ENCODE assay signal across 10 cellular contexts in genomic region chr22:19173047-19174035, GRCh38. TPM values are rescaled to one million over a fixed set of nuclear protein-coding genes. Genes with fewer than 3 reads are reported as not detected.
A peak's percentile ranks its signal among the peaks of the same experiment; 100 is the strongest.
DNase-seq lines count a peak whose midpoint lies in the region; ATAC-seq, FAIRE-seq and TF ChIP-seq lines count a peak whose summit lies in the region.
"Had no signal": no experiment of that assay in that cellular context is flagged by ENCODE, and none has a peak within 500 bp of the region (broad histone marks: within the 10 kb centered on the region; RNA-seq: fewer than 3 reads in every experiment).

No MANE protein-coding gene starts in this region.

- H2AFZ ChIP-seq in OCI-LY7 (ENCODE audit: low read length): no peak overlapping the region

- peaks cover 15% of the 10 kb centered on the region for H3K27me3 ChIP-seq in rectal smooth muscle tissue (ENCODE audit: control insufficient read depth, insufficient read depth, low read length)

- no peak overlapping the region for H3K9ac ChIP-seq in rectal smooth muscle tissue (ENCODE audit: low read length)

- no TSS peak for BruUV-seq in OCI-LY7 (replicated peaks; lab: Mats Ljungman, UMichigan)

- H3K36me3 ChIP-seq in OCI-LY7 (ENCODE audit: insufficient read depth, low read length) (peaks cover 22% of the 10 kb centered on the region; the same call in 1 of the 2 replicates), rectal smooth muscle tissue (ENCODE audit: control insufficient read depth, insufficient read depth, low read length) (peaks cover 2% of the 10 kb centered on the region)

- 0 out of 2 replicates have a peak, but pooled peaks cover 5% of the 10 kb centered on the region for H4K20me1 ChIP-seq in OCI-LY7 (ENCODE audit: insufficient read depth, low read length)

- ATAC-seq in HG03565 (IDR thresholded peaks at IDR 0.05; ENCODE audit: unreplicated experiment) (no peak), HG02884 (IDR thresholded peaks at IDR 0.05; ENCODE audit: unreplicated experiment) (no peak)

- intact Hi-C loops in OCI-LY7 (cut with micrococcal nuclease; ENCODE audit: unreplicated experiment): no loop called here

- no peak for DNase-seq in GM12891 (ENCODE audit: insufficient read length, low spot score)
- peak; percentile 49 for DNase-seq in OCI-LY7 (ENCODE audit: low spot score)
- DNase-seq in epithelial cell of esophagus (ENCODE audit: low read depth): no peak
- DNase-seq in SK-N-DZ (ENCODE audit: low spot score): no peak

- TF ChIP-seq CTCF in OCI-LY7 (conservative IDR thresholded peaks at IDR 0.05; ENCODE audit: low read length) (no peak), epithelial cell of esophagus (IDR thresholded peaks at IDR 0.05; ENCODE audit: insufficient read depth, low read depth, low read length, missing control alignments) (no peak)

- POLR2A ChIA-PET in OCI-LY7 (lab: Charles Lee): interaction anchor here (0.8 to 1.5 kb wide), 7 partner anchors 9 to 310 kb away, joined by 3 to 6 read pairs (median 4); partner anchors contain the start of genes CDC45 and ESS2

- H3K27ac ChIP-seq in OCI-LY7 (ENCODE audit: low read depth, low read length, poor library complexity, severe bottlenecking) (peak overlapping the region; percentile 65), rectal smooth muscle tissue (ENCODE audit: low read depth, low read length) (no peak overlapping the region)

- peak; percentile 52 for TF ChIP-seq POLR2A in GM12891 (IDR thresholded peaks at IDR 0.05; ENCODE audit: low read depth, low read length)

- peak overlapping the region; percentile 96 for H3K4me2 ChIP-seq in OCI-LY7 (ENCODE audit: low read length)

- FAIRE-seq in GM12891 (lab: Jason Lieb, UNC): no peak
- FAIRE-seq: HTR-8/SVneo, TTC549 had no signal

- CTCF ChIA-PET in OCI-LY7 (lab: Charles Lee; ENCODE audit: unreplicated experiment): interaction anchor here (0.7 to 0.9 kb wide), 2 partner anchors 29 to 115 kb away, joined by 3 to 4 read pairs; partner anchors contain the start of gene ESS2

- peaks cover 48% of the 10 kb centered on the region for H3K79me2 ChIP-seq in OCI-LY7 (ENCODE audit: insufficient read depth, low read depth, low read length)

- no peaks in the 10 kb centered on the region for H3K9me2 ChIP-seq in OCI-LY7 (ENCODE audit: insufficient read depth, low read length)

- peaks cover 55% of the 10 kb centered on the region for H3K4me1 ChIP-seq in OCI-LY7 (ENCODE audit: insufficient read depth, low read length, poor library complexity, severe bottlenecking)
- H3K4me1 ChIP-seq in rectal smooth muscle tissue (ENCODE audit: control insufficient read depth, insufficient read depth, low read length): peaks cover 19% of the 10 kb centered on the region

- no peaks in the 10 kb centered on the region for H3K9me3 ChIP-seq in OCI-LY7 (ENCODE audit: low read length)

- peak overlapping the region; percentile 97 for H3K4me3 ChIP-seq in OCI-LY7 (ENCODE audit: low read depth, low read length, poor library complexity, severe bottlenecking)
- peak overlapping the region; percentile 93 for H3K4me3 ChIP-seq in epithelial cell of esophagus (ENCODE audit: low read length)
- H3K4me3 ChIP-seq in rectal smooth muscle tissue (ENCODE audit: low read length): peak overlapping the region; percentile 92

TF ChIP-seq in GM12891, 5 proteins besides CTCF, POLR2A, EP300 and RAD21:
- TF ChIP-seq PAX5 (IDR thresholded peaks at IDR 0.05; ENCODE audit: insufficient read depth, low read length, severe bottlenecking) (no peak), SPI1 (IDR thresholded peaks at IDR 0.05; ENCODE audit: low read depth, low read length) (no peak), POLR2AphosphoS5 (IDR thresholded peaks at IDR 0.05; ENCODE audit: low read depth, low read length) (no peak), TAF1 (IDR thresholded peaks at IDR 0.05; ENCODE audit: low read depth, low read length) (no peak), POU2F2 (IDR thresholded peaks at IDR 0.05; ENCODE audit: low read depth, low read length) (no peak)

RNA-seq across cellular contexts. Expression of gene SLC25A1, which starts 5.2 kb away (rescaled TPM):
- polyA plus RNA-seq in GM12891 (2012; ENCODE audit: low read depth, missing spikeins): 43.7 TPM
- total RNA-seq in OCI-LY7 (2014; rRNA removed; shearing (Covaris generic)): 52.4 and 59.5 TPM in 2 replicates
- total RNA-seq in OCI-LY7 (2022): 106 and 117 TPM in 2 replicates
- 122 and 132 TPM in 2 replicates for polyA plus RNA-seq in SK-N-DZ (2014; cell fraction: cytosol; rRNA removed)
- polyA plus RNA-seq in SK-N-DZ (2014; cell fraction: nucleus; rRNA removed): 128 and 158 TPM in 2 replicates

RNA-seq across cellular contexts. Expression of gene GSC2, which starts 23.2 kb away (rescaled TPM):
- not detected for polyA plus RNA-seq in GM12891 (2012; ENCODE audit: low read depth, missing spikeins)
- not detected in 2 replicates for total RNA-seq in OCI-LY7 (2014; rRNA removed; shearing (Covaris generic))
- not detected in 2 replicates for total RNA-seq in OCI-LY7 (2022)
- not detected in 2 replicates for polyA plus RNA-seq in SK-N-DZ (2014; cell fraction: cytosol; rRNA removed)
- not detected in 2 replicates for polyA plus RNA-seq in SK-N-DZ (2014; cell fraction: nucleus; rRNA removed)
- polyA plus RNA-seq: esophagus had no signal

RNA-seq across cellular contexts. Expression of gene ESS2, which starts 28.9 kb away (rescaled TPM):
- polyA plus RNA-seq in GM12891 (2012; ENCODE audit: low read depth, missing spikeins): 10.2 TPM
- 8.0 and 13.4 TPM in 2 replicates for total RNA-seq in OCI-LY7 (2014; rRNA removed; shearing (Covaris generic))
- total RNA-seq in OCI-LY7 (2022): 14.1 and 15.7 TPM in 2 replicates
- 23.4 and 31.1 TPM in 2 replicates for polyA plus RNA-seq in SK-N-DZ (2014; cell fraction: cytosol; rRNA removed)
- 18.7 and 31.3 TPM in 2 replicates for polyA plus RNA-seq in SK-N-DZ (2014; cell fraction: nucleus; rRNA removed)

RNA-seq across cellular contexts. Expression of gene TSSK2, which starts 42.2 kb away (rescaled TPM):
- polyA plus RNA-seq in GM12891 (2012; ENCODE audit: low read depth, missing spikeins): not detected
- total RNA-seq in OCI-LY7 (2014; rRNA removed; shearing (Covaris generic)): not detected in 2 replicates
- total RNA-seq in OCI-LY7 (2022): not detected in 2 replicates
- polyA plus RNA-seq in SK-N-DZ (2014; cell fraction: cytosol; rRNA removed): not detected in 2 replicates
- polyA plus RNA-seq in SK-N-DZ (2014; cell fraction: nucleus; rRNA removed): not detected in 2 replicates

RNA-seq across cellular contexts. Expression of gene DGCR2, which starts 51.1 kb away (rescaled TPM):
- 9.9 TPM for polyA plus RNA-seq in GM12891 (2012; ENCODE audit: low read depth, missing spikeins)
- total RNA-seq in OCI-LY7 (2014; rRNA removed; shearing (Covaris generic)): 26.6 and 29.7 TPM in 2 replicates
- 26.9 and 27.6 TPM in 2 replicates for total RNA-seq in OCI-LY7 (2022)
- polyA plus RNA-seq in SK-N-DZ (2014; cell fraction: cytosol; rRNA removed): 45.5 and 48.0 TPM in 2 replicates
- polyA plus RNA-seq in SK-N-DZ (2014; cell fraction: nucleus; rRNA removed): 33.5 and 34.4 TPM in 2 replicates
